11 cellular contexts compared by ENCODE assay signal in genomic region chr3:21435871-21436270, GRCh38.
DNase-seq lines count a peak whose midpoint lies in the region; ATAC-seq, FAIRE-seq and TF ChIP-seq lines count a peak whose summit lies in the region.
"Had no signal": no experiment of that assay in that cellular context is flagged by ENCODE, and none has a peak within 500 bp of the region (broad histone marks: within the 10 kb centered on the region; RNA-seq: fewer than 3 reads in every experiment).

No MANE protein-coding gene starts in this region.

- H3K27me3 ChIP-seq in Panc1 (ENCODE audit: control insufficient read depth, insufficient read depth, low read length): no peaks in the 10 kb centered on the region
- H3K27me3 ChIP-seq in testis: no peaks in the 10 kb centered on the region
- no peaks in the 10 kb centered on the region for H3K27me3 ChIP-seq in BE2C

- 76 to 93% methylated on average over 2 of the region's 2 CpGs for WGBS in testis, 2 donors

- in situ Hi-C loops in Panc1 (cut with HindIII; ENCODE audit: low pct_unique_long_range_greater_than_20kb, low sequenced_read_pairs): no loop called here

- ATAC-seq in Panc1: peak; percentile 56

- no TSS peak for BruUV-seq in Panc1 (replicated peaks; lab: Mats Ljungman, UMichigan)

- H3K4me1 ChIP-seq in Panc1 (ENCODE audit: control insufficient read depth, insufficient read depth, low read length) (no peaks in the 10 kb centered on the region), testis (no peaks in the 10 kb centered on the region), BE2C (no peaks in the 10 kb centered on the region)

- H3K9me3 ChIP-seq in Panc1 (ENCODE audit: control insufficient read depth, insufficient read depth, low read depth, low read length) (no peaks in the 10 kb centered on the region), testis (no peaks in the 10 kb centered on the region), BE2C (no peaks in the 10 kb centered on the region)

- intact Hi-C loops in Panc1 (cut with micrococcal nuclease; ENCODE audit: unreplicated experiment) (no loop called here), testis (cut with DNase I; ENCODE audit: low total_unique reads) (no loop called here)

- no peaks in the 10 kb centered on the region for H3K36me3 ChIP-seq in Panc1 (ENCODE audit: control insufficient read depth, insufficient read depth, low read length)
- H3K36me3 ChIP-seq in testis (ENCODE audit: low read depth, missing control alignments): no peaks in the 10 kb centered on the region
- H3K36me3 ChIP-seq in BE2C: no peaks in the 10 kb centered on the region

- FAIRE-seq in endometrium (lab: Jason Lieb, UNC): peak; percentile 50

- peak; percentile 20 for DNase-seq in ELR (ENCODE audit: low read depth)
- DNase-seq in Panc1 (ENCODE audit: low read depth, low spot score): peak; percentile 68
- peak; percentile 68 for DNase-seq in myocyte (ENCODE audit: low read depth)
- no peak for DNase-seq in testis
- DNase-seq in CD1c-positive myeloid dendritic cell (ENCODE audit: extremely low spot score): no peak
- no peak for DNase-seq in BE2C
- no peak for DNase-seq in NCI-H748 treated with DMSO at 0.1 percent for 48 hours (lab: John Stamatoyannopoulos, UW)
- DNase-seq: amygdala, erythroblast, retina had no signal

- POLR2A ChIA-PET in Panc1 (lab: Charles Lee): no interaction called here

- no peak overlapping the region for H3K27ac ChIP-seq in Panc1 (ENCODE audit: low read length)
- H3K27ac ChIP-seq in testis: no peak overlapping the region

- TF ChIP-seq CTCF in Panc1 (IDR thresholded peaks at IDR 0.05) (no peak), testis (IDR thresholded peaks at IDR 0.05) (no peak), BE2C (IDR thresholded peaks at IDR 0.05; ENCODE audit: low read depth, low read length) (no peak)

- TF ChIP-seq POLR2A in testis (IDR thresholded peaks at IDR 0.05): no peak

- H3K4me3 ChIP-seq in Panc1 (ENCODE audit: low read depth in 2 of 2, low read length in 2 of 2): no peak overlapping the region
- no peak overlapping the region for H3K4me3 ChIP-seq in testis
- H3K4me3 ChIP-seq in BE2C (ENCODE audit: low read depth, low read length): no peak overlapping the region

- CTCF ChIA-PET in Panc1 (lab: Charles Lee): no interaction called here

Comparison
In these comparisons a context has a peak if more than half of its experiments do, and no peak if none do; other contexts are left out.
1. DNase-seq: peak in ELR (single experiment), Panc1 (single experiment) and myocyte (single experiment); none in testis (single experiment), CD1c-positive myeloid dendritic cell (single experiment), BE2C (single experiment) and NCI-H748 treated with DMSO at 0.1 percent for 48 hours (single experiment).